In genomic region chr2:205698556-205699282, GRCh38 we compare ENCODE assay signal across 1 cellular context.
TF ChIP-seq lines count a peak whose summit lies in the region.

No MANE protein-coding gene starts in this region.

TF ChIP-seq in SK-N-SH, 30 proteins besides CTCF, POLR2A, EP300 and RAD21 (continued from another document):
- no peak for TF ChIP-seq REST (IDR thresholded peaks at IDR 0.05; ENCODE audit: low read depth, low read length)
- no peak for TF ChIP-seq PBX3 (IDR thresholded peaks at IDR 0.05)
